Comparison of ENCODE assay signal across 8 cellular contexts in the genomic region with DNA sequence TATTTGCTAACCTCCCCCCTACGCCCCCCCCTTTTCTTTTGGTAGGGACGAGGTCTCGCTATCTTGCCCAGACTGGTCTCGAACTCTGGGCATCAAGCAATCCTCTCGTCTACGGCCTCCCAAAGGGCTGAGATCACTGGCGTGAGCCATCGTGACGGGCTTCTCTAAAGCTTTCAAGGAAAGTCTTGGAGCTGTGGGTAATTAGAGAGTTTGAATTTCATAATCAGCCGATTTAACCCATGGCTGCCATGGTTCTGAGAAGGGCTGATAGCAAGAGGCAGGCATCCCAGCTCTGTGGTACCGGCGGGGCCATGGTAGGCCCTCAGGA. TPM values are rescaled to one million over a fixed set of nuclear protein-coding genes. Genes with fewer than 3 reads are reported as not detected.
DNase-seq lines count a peak whose midpoint lies in the region; ATAC-seq and TF ChIP-seq lines count a peak whose summit lies in the region.

No MANE protein-coding gene starts in this region.

- ATAC-seq in psoas muscle (peak in 1 of 4 donors; percentile 5), GM18867 (IDR thresholded peaks at IDR 0.05; ENCODE audit: unreplicated experiment) (no peak)

- H3K9ac ChIP-seq in GM23248 = no peak overlapping the region

- peaks cover 15% of the 10 kb centered on the region for H3K79me2 ChIP-seq in GM23248 (ENCODE audit: insufficient read depth)

- H3K9me3 ChIP-seq in GM23248 (ENCODE audit: low read depth) (no peaks in the 10 kb centered on the region), SJCRH30 (replicated peaks) (no peaks in the 10 kb centered on the region), esophagus squamous epithelium (no peaks in the 10 kb centered on the region), psoas muscle (no peaks in the 10 kb centered on the region)

- no peaks in the 10 kb centered on the region for H3K27me3 ChIP-seq in GM23248 (replicated peaks; ENCODE audit: insufficient read depth)
- H3K27me3 ChIP-seq in SJCRH30 = no peaks in the 10 kb centered on the region
- no peaks in the 10 kb centered on the region for H3K27me3 ChIP-seq in esophagus squamous epithelium
- no peaks in the 10 kb centered on the region for H3K27me3 ChIP-seq in psoas muscle (ENCODE audit: insufficient read depth in 3 of 3, low read length in 2 of 3)

- no peak for TF ChIP-seq POLR2A in esophagus squamous epithelium (IDR thresholded peaks at IDR 0.05)

- peak overlapping the region; percentile 84 for H2AFZ ChIP-seq in GM23248

- peaks cover 18% of the 10 kb centered on the region for H3F3A ChIP-seq in GM23248 (ENCODE audit: insufficient read depth)

- TF ChIP-seq CTCF in esophagus squamous epithelium (IDR thresholded peaks at IDR 0.05) (no peak), psoas muscle (IDR thresholded peaks at IDR 0.05) (no peak), GM20000 (IDR thresholded peaks at IDR 0.05; ENCODE audit: extremely low read depth, missing control alignments) (no peak)

- DNase-seq in GM23248 = peak; percentile 62
- no peak for DNase-seq in SJCRH30
- DNase-seq in esophagus squamous epithelium (lab: John Stamatoyannopoulos, UW) = no peak
- no peak for DNase-seq in psoas muscle
- no peak for DNase-seq in NCI-H2081 treated with DMSO at 0.1 percent for 48 hours (lab: John Stamatoyannopoulos, UW)
- DNase-seq in AG20443 (ENCODE audit: low spot score) = no peak
- DNase-seq in GM20000 (ENCODE audit: low spot score) = no peak

- intact Hi-C loops in esophagus squamous epithelium (cut with DNase I) (no loop called here), psoas muscle (cut with DNase I) (no loop called here)

- no peaks in the 10 kb centered on the region for H3K36me3 ChIP-seq in GM23248 (ENCODE audit: low read depth)
- H3K36me3 ChIP-seq in SJCRH30 = no peaks in the 10 kb centered on the region; the same call in 1 of the 2 replicates
- peaks cover 0 to 16% (median 0%) of the 10 kb centered on the region in 3 donors for H3K36me3 ChIP-seq in esophagus squamous epithelium
- peaks cover 0 to 7% of the 10 kb centered on the region in 2 donors for H3K36me3 ChIP-seq in psoas muscle (ENCODE audit: insufficient read depth in 1 of 2, low read depth in 1 of 2)

- in situ Hi-C loops in GM23248 (cut with MboI) = loop anchor here (10.0 kb wide), 1 partner anchor 81 kb away; no protein-coding TSS in a partner anchor

- H3K4me3 ChIP-seq in GM23248 = 0 out of 2 replicates have a peak overlapping the region, but pooled peaks have one; percentile 77
- peak overlapping the region; percentile 83 for H3K4me3 ChIP-seq in SJCRH30
- peak overlapping the region in 2 of 4 donors; percentile 80 to 82 for H3K4me3 ChIP-seq in esophagus squamous epithelium
- peak overlapping the region; percentile 93 for H3K4me3 ChIP-seq in psoas muscle

- no peaks in the 10 kb centered on the region for H4K20me1 ChIP-seq in GM23248 (ENCODE audit: insufficient read depth)

- no peaks in the 10 kb centered on the region for H3K9me2 ChIP-seq in GM23248 (ENCODE audit: insufficient read depth)

- no peak overlapping the region for H3K27ac ChIP-seq in GM23248
- peak overlapping the region; percentile 83 for H3K27ac ChIP-seq in SJCRH30
- H3K27ac ChIP-seq in esophagus squamous epithelium = peak overlapping the region in 3 of 4 donors; percentile 90 to 94 (median 90)
- H3K27ac ChIP-seq in psoas muscle = peak overlapping the region; percentile 86

- 29 to 34% methylated on average over 12 of the region's 12 CpGs for WGBS in GM23248 (ENCODE audit: low coverage in 1 of 2, low lambda C conversion rate in 2 of 2, missing lambda C conversion rate in 2 of 2), 2 experiments
- WGBS in esophagus squamous epithelium, 2 donors = 56 to 71% methylated on average over 4 to 12 of the region's 12 CpGs
- 33 to 48% (median 48%) methylated on average over 12 of the region's 12 CpGs for WGBS in psoas muscle, 3 donors

- H3K4me1 ChIP-seq in GM23248 (ENCODE audit: insufficient read depth) (peaks cover 22% of the 10 kb centered on the region), SJCRH30 (peaks cover 13% of the 10 kb centered on the region; the same call in 1 of the 2 replicates), esophagus squamous epithelium (peaks cover 18 to 72% (median 40%) of the 10 kb centered on the region in 3 donors), psoas muscle (peaks cover 32% of the 10 kb centered on the region)

- H3K4me2 ChIP-seq in GM23248 (ENCODE audit: unreplicated experiment) = peak overlapping the region; percentile 72

RNA-seq across cellular contexts. Expression of gene ABHD8, which starts 0.7 kb away (rescaled TPM):
- 10.9 and 19.1 TPM in 2 replicates for total RNA-seq in GM23248 (2014; rRNA removed; shearing (Covaris generic))
- polyA plus RNA-seq in GM23248 (2016; fragmentation: Nextera tagmentation; extraction: Ambion mirVana) = 8.7 and 9.1 TPM in 2 replicates
- total RNA-seq in SJCRH30 (2014; rRNA removed; shearing (Covaris generic)) = 26.4 and 27.2 TPM in 2 replicates
- 1 to 10 TPM; 2.0 to 8.4 (median 5.2) TPM for total RNA-seq in esophagus squamous epithelium
- 10 to 100 TPM in 1 of 4 donors, 1 to 10 TPM in 3; 6.1 to 17.9 (median 7.6) TPM for total RNA-seq in psoas muscle
- 10 to 100 TPM; 12.3 to 26.8 (median 15.0) TPM for polyA plus RNA-seq in psoas muscle

RNA-seq across cellular contexts. Expression of gene MRPL34, which starts 1.8 kb away (rescaled TPM):
- total RNA-seq in GM23248 (2014; rRNA removed; shearing (Covaris generic)) = 14.7 and 23.0 TPM in 2 replicates
- polyA plus RNA-seq in GM23248 (2016; fragmentation: Nextera tagmentation; extraction: Ambion mirVana) = 74.5 and 78.8 TPM in 2 replicates
- 68.5 and 69.0 TPM in 2 replicates for total RNA-seq in SJCRH30 (2014; rRNA removed; shearing (Covaris generic))
- total RNA-seq in esophagus squamous epithelium = 10 to 100 TPM; 91.1 to 97.2 (median 92.8) TPM
- 100 to 1,000 TPM; 105 to 217 (median 139) TPM for total RNA-seq in psoas muscle
- 100 to 1,000 TPM; 330 to 558 (median 365) TPM for polyA plus RNA-seq in psoas muscle

RNA-seq across cellular contexts. Expression of gene DDA1, which starts 5.5 kb away (rescaled TPM):
- 10.9 and 40.8 TPM in 2 replicates for total RNA-seq in GM23248 (2014; rRNA removed; shearing (Covaris generic))
- polyA plus RNA-seq in GM23248 (2016; fragmentation: Nextera tagmentation; extraction: Ambion mirVana) (87.8 and 96.9 TPM in 2 replicates), psoas muscle (10 to 100 TPM; 47.2 to 90.4 (median 75.0) TPM)
- total RNA-seq in SJCRH30 (2014; rRNA removed; shearing (Covaris generic)) = 34.2 and 37.5 TPM in 2 replicates
- total RNA-seq in esophagus squamous epithelium (10 to 100 TPM; 16.4 to 29.0 (median 22.7) TPM), psoas muscle (10 to 100 TPM; 21.5 to 35.4 (median 27.9) TPM)

RNA-seq across cellular contexts. Expression of gene ANKLE1, which starts 22.2 kb away (rescaled TPM):
- 0.54 and 1.4 TPM in 2 replicates for total RNA-seq in GM23248 (2014; rRNA removed; shearing (Covaris generic))
- polyA plus RNA-seq in GM23248 (2016; fragmentation: Nextera tagmentation; extraction: Ambion mirVana) = 0.14 and 0.31 TPM in 2 replicates
- 0.49 and 0.66 TPM in 2 replicates for total RNA-seq in SJCRH30 (2014; rRNA removed; shearing (Covaris generic))
- total RNA-seq in esophagus squamous epithelium = under 1 TPM in 3 of 4 donors, not detected in 1; 0.12 to 0.57 (median 0.22) TPM
- total RNA-seq in psoas muscle = under 1 TPM in 2 of 4 donors, not detected in 2; 0.13 to 0.26 TPM
- under 1 TPM; 0.07 to 0.20 (median 0.10) TPM for polyA plus RNA-seq in psoas muscle

RNA-seq across cellular contexts. Expression of gene ANO8, which starts 30.8 kb away (rescaled TPM):
- total RNA-seq in GM23248 (2014; rRNA removed; shearing (Covaris generic)) = 2.8 and 4.0 TPM in 2 replicates
- 0.52 and 0.61 TPM in 2 replicates for polyA plus RNA-seq in GM23248 (2016; fragmentation: Nextera tagmentation; extraction: Ambion mirVana)
- 2.7 and 3.0 TPM in 2 replicates for total RNA-seq in SJCRH30 (2014; rRNA removed; shearing (Covaris generic))
- total RNA-seq in esophagus squamous epithelium = 10 to 100 TPM in 1 of 4 donors, 1 to 10 TPM in 3; 3.8 to 19.1 (median 6.5) TPM
- total RNA-seq in psoas muscle = 10 to 100 TPM; 11.8 to 14.3 (median 12.9) TPM
- polyA plus RNA-seq in psoas muscle = 10 to 100 TPM in 1 of 3 donors, 1 to 10 TPM in 2; 1.5 to 13.0 (median 4.3) TPM
